22 cellular contexts compared by ENCODE assay signal in genomic region chr16:5011637-5012036, GRCh38.
"Had no signal": no experiment of that assay in that cellular context is flagged by ENCODE, and none has a peak within 500 bp of the region (broad histone marks: within the 10 kb centered on the region; RNA-seq: fewer than 3 reads in every experiment).

No MANE protein-coding gene starts in this region.

- FAIRE-seq: HTR-8/SVneo had no signal

- H3K36me3 ChIP-seq: MG63, SJCRH30 had no signal

- H3K4me1 ChIP-seq: SJCRH30 had no signal

- ATAC-seq: PC-3, Right ventricle myocardium inferior had no signal

- H3K9me3 ChIP-seq: MG63, SJCRH30 had no signal

- H3K4me3 ChIP-seq: MG63, SJCRH30 had no signal

- DNase-seq: IMR-90, Karpas-422, KG1, MG63, NCI-H1092, NCI-H1105 treated with DMSO at 0.1 percent for 48 hours, NCI-H1417 treated with DMSO at 0.1 percent for 48 hours, NCI-H146, NCI-H1694 treated with DMSO at 0.1 percent for 48 hours, NCI-H1930, NCI-H2081, NCI-H2107, NCI-H2227 treated with DMSO at 0.1 percent for 48 hours, NCI-H524, NCI-H526 treated with DMSO at 0.1 percent for 48 hours, NCI-H748 treated with DMSO at 0.1 percent for 48 hours, PC-3, SHP77 treated with DMSO at 0.1 percent for 48 hours, SJCRH30 had no signal

- H3K27ac ChIP-seq: HL-60, SJCRH30 had no signal
